In the genomic region with DNA sequence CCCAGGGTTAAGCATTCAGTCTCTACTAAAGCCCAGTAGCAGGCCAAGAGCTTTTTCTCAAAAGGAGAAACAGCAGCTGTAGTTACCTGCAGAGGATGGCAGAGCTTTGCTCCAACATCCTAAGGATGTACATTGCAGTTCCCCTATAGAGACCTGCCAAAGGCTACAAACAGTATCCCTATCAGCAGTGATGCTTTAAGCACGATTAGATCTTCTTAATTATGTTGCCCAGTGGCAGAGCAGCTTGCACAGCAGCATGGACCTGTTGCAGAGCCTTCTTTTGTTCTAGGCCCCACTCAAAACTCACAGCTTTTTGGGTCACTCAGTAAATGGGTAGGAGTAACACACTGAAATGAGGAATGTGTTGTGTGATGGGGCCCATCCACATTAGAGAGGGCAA, we compare ENCODE assay signal across 8 cellular contexts.
"Had no signal": no experiment of that assay in that cellular context is flagged by ENCODE, and none has a peak within 500 bp of the region (broad histone marks: within the 10 kb centered on the region; RNA-seq: fewer than 3 reads in every experiment).

No MANE protein-coding gene starts in this region.

- H3K36me3 ChIP-seq: HAP-1 had no signal

- DNase-seq: H7, KBM-7 had no signal

- H3K4me2 ChIP-seq: GM23338, KMS-11 had no signal

- H3K4me1 ChIP-seq: HAP-1 had no signal

- H3K9ac ChIP-seq: KMS-11 had no signal

- ATAC-seq: GM23338, HCT116, HepG2 had no signal

- H3K4me3 ChIP-seq: GM23338, HAP-1 had no signal

- H3K27ac ChIP-seq: HL-60, KMS-11 had no signal

- H3K9me3 ChIP-seq: HAP-1 had no signal

- FAIRE-seq: HepG2 had no signal

- H2AFZ ChIP-seq: GM23338 had no signal
